Comparison of ENCODE assay signal across 12 cellular contexts in the genomic region with DNA sequence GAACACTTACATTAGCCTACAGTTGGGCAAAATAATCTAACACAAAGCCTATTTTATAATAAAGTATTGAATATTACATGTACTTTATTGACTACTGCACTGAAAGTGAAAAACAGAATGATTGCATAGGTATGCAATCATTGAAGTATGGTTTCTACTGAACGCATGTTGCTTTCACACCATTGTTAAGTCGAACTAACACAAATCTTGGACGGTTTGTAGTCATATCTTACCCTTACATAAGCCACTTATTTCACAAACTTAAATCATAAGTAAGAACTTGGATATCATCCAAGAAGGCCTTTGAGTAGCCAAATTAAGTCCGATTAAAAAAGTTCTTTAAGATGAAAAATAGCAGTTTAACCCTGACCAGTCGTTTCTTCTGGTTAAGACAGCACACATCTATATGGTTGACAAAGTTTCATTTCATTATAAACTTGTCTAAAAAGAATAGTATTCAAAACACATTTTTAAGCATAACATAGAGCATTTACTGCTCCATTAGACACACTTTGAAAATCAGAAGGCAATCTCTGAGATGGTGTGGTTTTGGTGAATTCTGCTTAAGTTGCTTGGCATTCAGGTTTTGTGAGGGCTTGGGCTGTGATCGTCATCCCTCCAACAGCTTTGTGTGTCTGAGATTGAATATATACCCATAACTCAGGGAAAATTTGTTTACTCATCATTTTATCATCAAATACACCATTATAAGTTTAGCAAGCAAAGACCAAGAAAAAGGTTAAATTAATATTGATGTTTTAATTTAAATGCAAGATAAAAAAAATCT.
DNase-seq lines count a peak whose midpoint lies in the region; ATAC-seq and TF ChIP-seq lines count a peak whose summit lies in the region.
"Had no signal": no experiment of that assay in that cellular context is flagged by ENCODE, and none has a peak within 500 bp of the region (broad histone marks: within the 10 kb centered on the region; RNA-seq: fewer than 3 reads in every experiment).

No MANE protein-coding gene starts in this region.

- H2AFZ ChIP-seq in KMS-11 (ENCODE audit: low read depth) (no peak overlapping the region), hepatocyte (no peak overlapping the region)

- H3K27me3 Mint-ChIP-seq in CD8-positive, alpha-beta T cell (ENCODE audit: low read depth): no peaks in the 10 kb centered on the region
- H3K27me3 Mint-ChIP-seq: progenitor cell of endocrine pancreas had no signal

- POLR2A ChIA-PET in CD8-positive, alpha-beta T cell (lab: Charles Lee): no interaction called here

- H3K36me3 ChIP-seq in BLaER1: no peaks in the 10 kb centered on the region
- H3K36me3 ChIP-seq in KMS-11 (ENCODE audit: insufficient read depth): no peaks in the 10 kb centered on the region
- no peaks in the 10 kb centered on the region for H3K36me3 ChIP-seq in hepatocyte (replicated peaks; ENCODE audit: insufficient read depth, low read depth)
- H3K36me3 ChIP-seq in CD8-positive, alpha-beta T cell (ENCODE audit: insufficient read depth, low read length): no peaks in the 10 kb centered on the region
- H3K36me3 ChIP-seq in effector memory CD4-positive, alpha-beta T cell (ENCODE audit: control insufficient read depth, insufficient read depth, low read length): no peaks in the 10 kb centered on the region
- H3K36me3 ChIP-seq: adrenal gland had no signal

- H4K20me1 ChIP-seq in BLaER1 (no peaks in the 10 kb centered on the region), KMS-11 (ENCODE audit: insufficient read depth) (no peaks in the 10 kb centered on the region), hepatocyte (ENCODE audit: insufficient read depth, poor library complexity, severe bottlenecking) (no peaks in the 10 kb centered on the region)

- H3K9me3 ChIP-seq in BLaER1 (no peaks in the 10 kb centered on the region), hepatocyte (ENCODE audit: low read depth) (no peaks in the 10 kb centered on the region)
- no peaks in the 10 kb centered on the region for H3K9me3 ChIP-seq in CD8-positive, alpha-beta T cell (ENCODE audit: low read length)
- H3K9me3 ChIP-seq in effector memory CD4-positive, alpha-beta T cell (ENCODE audit: control insufficient read depth, low read length): no peaks in the 10 kb centered on the region
- H3K9me3 ChIP-seq: adrenal gland had no signal

- DNase-seq in astrocyte of the cerebellum (ENCODE audit: low read depth): peak; percentile 56
- no peak for DNase-seq in hepatocyte (ENCODE audit: low spot score)
- DNase-seq in NCI-H510A (lab: John Stamatoyannopoulos, UW): no peak
- DNase-seq in CD8-positive, alpha-beta T cell: no peak
- DNase-seq in effector memory CD4-positive, alpha-beta T cell: no peak
- DNase-seq: C1 segment of cervical spinal cord; stimulated activated CD4-positive, alpha-beta T cell treated with anti-CD3 and anti-CD28 coated beads, Interleukin-4, amount 100 ng/mL, for 1 hour had no signal

- intact Hi-C loops in CD8-positive, alpha-beta T cell (cut with DNase I, micrococcal nuclease): loop anchor here in 1 of 2 experiments (10.0 kb wide), 2 partner anchors 133 to 217 kb away; partner anchors contain the start of gene CEP97

- H3K4me1 Mint-ChIP-seq in CD8-positive, alpha-beta T cell (ENCODE audit: low read depth): peaks cover 23% of the 10 kb centered on the region

- in situ Hi-C loops in astrocyte of the cerebellum (cut with HindIII; ENCODE audit: low sequenced_read_pairs): no loop called here

- H3K4me1 ChIP-seq in BLaER1 (peaks cover 74% of the 10 kb centered on the region), KMS-11 (ENCODE audit: low read depth, poor library complexity, severe bottlenecking) (peaks cover 53% of the 10 kb centered on the region), hepatocyte (ENCODE audit: insufficient read depth) (peaks cover 15% of the 10 kb centered on the region)
- peaks cover 65% of the 10 kb centered on the region for H3K4me1 ChIP-seq in CD8-positive, alpha-beta T cell (ENCODE audit: insufficient read depth, low read length)
- H3K4me1 ChIP-seq in effector memory CD4-positive, alpha-beta T cell (ENCODE audit: control insufficient read depth, insufficient read depth, low read length, poor library complexity, severe bottlenecking): peaks cover 9% of the 10 kb centered on the region

- H3K79me2 ChIP-seq in KMS-11 (ENCODE audit: insufficient read depth, low read depth): no peaks in the 10 kb centered on the region
- no peaks in the 10 kb centered on the region for H3K79me2 ChIP-seq in hepatocyte

- H3K4me2 ChIP-seq in BLaER1 (peak overlapping the region; percentile 59), KMS-11 (peak overlapping the region; percentile 52; the same call in 1 of the 2 replicates), hepatocyte (peak overlapping the region; percentile 5)

- H3K27me3 ChIP-seq in BLaER1 (no peaks in the 10 kb centered on the region), KMS-11 (ENCODE audit: insufficient read depth, low read depth) (no peaks in the 10 kb centered on the region), hepatocyte (no peaks in the 10 kb centered on the region)
- no peaks in the 10 kb centered on the region for H3K27me3 ChIP-seq in CD8-positive, alpha-beta T cell (ENCODE audit: insufficient read depth, low read length)
- no peaks in the 10 kb centered on the region for H3K27me3 ChIP-seq in effector memory CD4-positive, alpha-beta T cell (replicated peaks; ENCODE audit: control insufficient read depth, insufficient read depth, low read length, poor library complexity, severe bottlenecking)
- H3K27me3 ChIP-seq: adrenal gland had no signal

- H3K27ac ChIP-seq in BLaER1: no peak overlapping the region
- H3K27ac ChIP-seq in KMS-11: no peak overlapping the region
- peak overlapping the region; percentile 31 for H3K27ac ChIP-seq in hepatocyte
- no peak overlapping the region for H3K27ac ChIP-seq in CD8-positive, alpha-beta T cell (ENCODE audit: low read depth, low read length)
- no peak overlapping the region for H3K27ac ChIP-seq in effector memory CD4-positive, alpha-beta T cell (ENCODE audit: insufficient read depth, low read length, poor library complexity, severe bottlenecking)
- H3K27ac ChIP-seq: adrenal gland had no signal

- H3K9ac ChIP-seq in BLaER1 (no peak overlapping the region), KMS-11 (no peak overlapping the region)

- H3K4me3 Mint-ChIP-seq in CD8-positive, alpha-beta T cell: no peak overlapping the region

- H3K9me3 Mint-ChIP-seq in CD8-positive, alpha-beta T cell: peaks cover 2% of the 10 kb centered on the region

- TF ChIP-seq CTCF in KMS-11 (conservative IDR thresholded peaks at IDR 0.05; ENCODE audit: low read depth, low read length): no peak
- TF ChIP-seq CTCF in astrocyte of the cerebellum (IDR thresholded peaks at IDR 0.05; ENCODE audit: low read depth, low read length, missing control alignments): no peak
- no peak for TF ChIP-seq CTCF in hepatocyte (IDR thresholded peaks at IDR 0.05; ENCODE audit: poor library complexity)
- TF ChIP-seq CTCF in CD8-positive, alpha-beta T cell (IDR thresholded peaks at IDR 0.05): no peak

- CTCF ChIA-PET in CD8-positive, alpha-beta T cell (lab: Charles Lee): no interaction called here

- H3K4me3 ChIP-seq in BLaER1 (no peak overlapping the region), KMS-11 (IDR thresholded peaks at IDR 0.05; ENCODE audit: insufficient read depth, low read depth, low read length) (no peak overlapping the region), astrocyte of the cerebellum (ENCODE audit: low read depth, low read length) (no peak overlapping the region), hepatocyte (no peak overlapping the region)
- H3K4me3 ChIP-seq in CD8-positive, alpha-beta T cell (ENCODE audit: low read depth, low read length): no peak overlapping the region
- H3K4me3 ChIP-seq in effector memory CD4-positive, alpha-beta T cell (ENCODE audit: insufficient read depth, low read depth, low read length, poor library complexity, severe bottlenecking): no peak overlapping the region
- H3K4me3 ChIP-seq: adrenal gland had no signal

- ATAC-seq in HG02981 (IDR thresholded peaks at IDR 0.05; ENCODE audit: unreplicated experiment): no peak
- no peak for ATAC-seq in CD8-positive, alpha-beta T cell

- no peaks in the 10 kb centered on the region for H3K9me2 ChIP-seq in hepatocyte (replicated peaks; ENCODE audit: insufficient read depth)

- 62% methylated on average over 6 of the region's 6 CpGs for WGBS in hepatocyte (ENCODE audit: low lambda C conversion rate, missing lambda C conversion rate)

- no peaks in the 10 kb centered on the region for H3K36me3 Mint-ChIP-seq in CD8-positive, alpha-beta T cell

- H3K27ac Mint-ChIP-seq in CD8-positive, alpha-beta T cell: no peak overlapping the region
- H3K27ac Mint-ChIP-seq: progenitor cell of endocrine pancreas had no signal

Comparison
In these comparisons a context has a peak if more than half of its experiments do, and no peak if none do; other contexts are left out.
1. H3K4me2 ChIP-seq: peak in every context shown above with its lines; median percentile 59 in BLaER1; 52 in KMS-11; 5 in hepatocyte.